Comparison of ENCODE assay signal across 1 cellular context in genomic region chr5:64165500-64166200, GRCh38.
TF ChIP-seq lines count a peak whose summit lies in the region.

Gene RNF180 (plus strand): TSS chr5:64165843. CDS start chr5:64200808, 34,965 bp downstream.

TF ChIP-seq in WTC11, 78 proteins besides CTCF, POLR2A, EP300 and RAD21 (continued from another document):
- TF ChIP-seq GTF2I (CRISPR knock-in tag; conservative IDR thresholded peaks at IDR 0.05) (no peak), SP1 (CRISPR knock-in tag; conservative IDR thresholded peaks at IDR 0.05) (0 out of 2 replicates have a peak, but pooled peaks have one; percentile 26), ZNF396 (CRISPR knock-in tag; IDR thresholded peaks at IDR 0.05; ENCODE audit: borderline replicate concordance) (no peak), FOXP1 (CRISPR knock-in tag; IDR thresholded peaks at IDR 0.05; ENCODE audit: borderline replicate concordance) (0 out of 2 replicates have a peak, but pooled peaks have one; percentile 41), ERG (CRISPR knock-in tag; IDR thresholded peaks at IDR 0.05) (no peak), CREM (CRISPR knock-in tag; IDR thresholded peaks at IDR 0.05) (peak; percentile 25; the same call in 1 of the 2 replicates)
